In genomic region chr5:139636207-139636792, GRCh38 we compare ENCODE assay signal across 8 cellular contexts. TPM values are rescaled to one million over a fixed set of nuclear protein-coding genes. Genes with fewer than 3 reads are reported as not detected.
DNase-seq lines count a peak whose midpoint lies in the region; ATAC-seq and TF ChIP-seq lines count a peak whose summit lies in the region.

No MANE protein-coding gene starts in this region.

- peak overlapping the region; percentile 85 for H3K27ac Mint-ChIP-seq in activated CD4-positive, alpha-beta memory T cell treated with anti-CD3 and anti-CD28 coated beads, Interleukin-2, amount 10 ng/mL, durations not matched to agents 7 days and 5 days

- peaks cover 45% of the 10 kb centered on the region for H3K4me1 Mint-ChIP-seq in activated CD4-positive, alpha-beta memory T cell treated with anti-CD3 and anti-CD28 coated beads, Interleukin-2, amount 10 ng/mL, durations not matched to agents 7 days and 5 days

- peak overlapping the region; percentile 52 for H3K9ac ChIP-seq in DND-41 (ENCODE audit: low read depth, low read length)
- no peak overlapping the region for H3K9ac ChIP-seq in fibroblast of lung (ENCODE audit: insufficient read depth, low read length)

- DNase-seq in DND-41 (peak; percentile 91), fibroblast of lung (ENCODE audit: low read depth in 2 of 2) (no peak), NCI-H146 treated with DMSO at 0.1 percent for 48 hours (lab: John Stamatoyannopoulos, UW; ENCODE audit: unreplicated experiment) (no peak), OCI-M2 (lab: John Stamatoyannopoulos, UW; ENCODE audit: unreplicated experiment) (no peak)
- peak; percentile 74 for DNase-seq in activated CD4-positive, alpha-beta memory T cell treated with anti-CD3 and anti-CD28 coated beads, Interleukin-2, amount 10 ng/mL, durations not matched to agents 7 days and 5 days
- peak; percentile 52 for DNase-seq in stimulated activated CD4-positive, alpha-beta T cell treated with anti-CD3 and anti-CD28 coated beads, Interleukin-4, amount 100 ng/mL, for 24 hours

- H2AFZ ChIP-seq in DND-41 (ENCODE audit: low read depth, low read length) (peak overlapping the region; percentile 56), fibroblast of lung (ENCODE audit: low read length) (no peak overlapping the region)

- H3K27me3 ChIP-seq in DND-41 (ENCODE audit: insufficient read depth, low read length, poor library complexity) (no peaks in the 10 kb centered on the region), fibroblast of lung (ENCODE audit: control insufficient read depth, insufficient read depth, low read length) (no peaks in the 10 kb centered on the region)

- TF ChIP-seq CTCF in DND-41 (IDR thresholded peaks at IDR 0.05; ENCODE audit: borderline replicate concordance, extremely low read depth, low read length, poor library complexity, severe bottlenecking) = no peak
- no peak for TF ChIP-seq CTCF in fibroblast of lung (conservative IDR thresholded peaks at IDR 0.05 in 1 of 2, IDR thresholded peaks at IDR 0.05 in 1 of 2; ENCODE audit: low read depth in 1 of 2, low read length in 2 of 2)

- H3K27ac ChIP-seq in DND-41 (ENCODE audit: low read length) = peak overlapping the region; percentile 94
- peak overlapping the region; percentile 55 for H3K27ac ChIP-seq in fibroblast of lung (ENCODE audit: insufficient read depth, low read length)

- peaks cover 47% of the 10 kb centered on the region for H3K4me1 ChIP-seq in DND-41 (ENCODE audit: insufficient read depth, low read length)
- peaks cover 22% of the 10 kb centered on the region for H3K4me1 ChIP-seq in fibroblast of lung (ENCODE audit: control insufficient read depth, extremely low read depth, insufficient read depth, low read length)

- ATAC-seq in DND-41 (ENCODE audit: insufficient read depth, low read depth) (peak; percentile 90), GM19463 (IDR thresholded peaks at IDR 0.05; ENCODE audit: unreplicated experiment) (peak; percentile 69), HG03460 (IDR thresholded peaks at IDR 0.05; ENCODE audit: unreplicated experiment) (peak; percentile 66)

- H3K79me2 ChIP-seq in DND-41 (ENCODE audit: insufficient read depth, low read length) = peaks cover 3% of the 10 kb centered on the region
- H3K79me2 ChIP-seq in fibroblast of lung (ENCODE audit: control insufficient read depth, insufficient read depth, low read length) = no peaks in the 10 kb centered on the region

- no peaks in the 10 kb centered on the region for H3K9me3 ChIP-seq in DND-41 (ENCODE audit: insufficient read depth, low read length, severe bottlenecking)
- no peaks in the 10 kb centered on the region for H3K9me3 ChIP-seq in fibroblast of lung (ENCODE audit: control insufficient read depth, insufficient read depth, low read depth, low read length)

- POLR2A ChIA-PET in activated CD4-positive, alpha-beta memory T cell treated with anti-CD3 and anti-CD28 coated beads, Interleukin-2, amount 10 ng/mL, durations not matched to agents 7 days and 5 days (lab: Charles Lee) = interaction anchor here (0.7 to 2.2 kb wide), 13 partner anchors 8 to 221 kb away, joined by 3 to 12 read pairs (median 6); partner anchors contain the start of genes CXXC5 and UBE2D2

- peak overlapping the region; percentile 44 for H3K4me2 ChIP-seq in DND-41 (ENCODE audit: insufficient read depth, low read length)
- H3K4me2 ChIP-seq in fibroblast of lung (ENCODE audit: extremely low read depth, insufficient read depth, low read length) = peak overlapping the region; percentile 26

- H3K4me3 Mint-ChIP-seq in activated CD4-positive, alpha-beta memory T cell treated with anti-CD3 and anti-CD28 coated beads, Interleukin-2, amount 10 ng/mL, durations not matched to agents 7 days and 5 days = peak overlapping the region; percentile 42

- CTCF ChIA-PET in activated CD4-positive, alpha-beta memory T cell treated with anti-CD3 and anti-CD28 coated beads, Interleukin-2, amount 10 ng/mL, durations not matched to agents 7 days and 5 days (lab: Charles Lee) = interaction anchor here (0.8 to 6.3 kb wide), 16 partner anchors 10 to 220 kb away, joined by 3 to 73 read pairs (median 5); partner anchors contain the start of genes CXXC5 and UBE2D2

- H3K4me3 ChIP-seq in DND-41 (ENCODE audit: low read depth in 1 of 2, low read length in 2 of 2) = peak overlapping the region in 1 of 2 experiments; percentile 23; a peak in 1 of 4 replicates
- no peak overlapping the region for H3K4me3 ChIP-seq in fibroblast of lung (replicated peaks in 1 of 4; ENCODE audit: control extremely low read depth in 1 of 4, insufficient read depth in 1 of 4, low read depth in 3 of 4, low read length in 4 of 4)

- H3K36me3 ChIP-seq in DND-41 (ENCODE audit: insufficient read depth, low read length) = peaks cover 5% of the 10 kb centered on the region; the same call in 1 of the 2 replicates
- no peaks in the 10 kb centered on the region for H3K36me3 ChIP-seq in fibroblast of lung (ENCODE audit: control insufficient read depth, insufficient read depth, low read length)

- no peaks in the 10 kb centered on the region for H3K27me3 Mint-ChIP-seq in activated CD4-positive, alpha-beta memory T cell treated with anti-CD3 and anti-CD28 coated beads, Interleukin-2, amount 10 ng/mL, durations not matched to agents 7 days and 5 days

- H3K36me3 Mint-ChIP-seq in activated CD4-positive, alpha-beta memory T cell treated with anti-CD3 and anti-CD28 coated beads, Interleukin-2, amount 10 ng/mL, durations not matched to agents 7 days and 5 days (ENCODE audit: low read depth) = peaks cover 13% of the 10 kb centered on the region

- H3K9me3 Mint-ChIP-seq in activated CD4-positive, alpha-beta memory T cell treated with anti-CD3 and anti-CD28 coated beads, Interleukin-2, amount 10 ng/mL, durations not matched to agents 7 days and 5 days = no peaks in the 10 kb centered on the region

- H4K20me1 ChIP-seq in DND-41 (ENCODE audit: insufficient read depth, low read length) (peaks cover 9% of the 10 kb centered on the region), fibroblast of lung (ENCODE audit: control insufficient read depth, extremely low read depth, insufficient read depth, low read length) (no peaks in the 10 kb centered on the region)

RNA-seq across cellular contexts. Expression of gene CXXC5, which starts 11.8 kb away (rescaled TPM):
- 1 to 10 TPM; 1.4 to 1.7 TPM for total RNA-seq in activated CD4-positive, alpha-beta memory T cell treated with anti-CD3 and anti-CD28 coated beads, Interleukin-2, amount 10 ng/mL, durations not matched to agents 7 days and 5 days
- 29.0 and 43.9 TPM in 2 replicates for total RNA-seq in fibroblast of lung
- 15.8 and 18.6 TPM in 2 replicates for polyA plus RNA-seq in fibroblast of lung
- polyA plus RNA-seq in fibroblast of lung (2012) = 17.6 and 19.7 TPM in 2 replicates
- polyA minus RNA-seq in fibroblast of lung (ENCODE audit: low replicate concordance) = 8.7 and 22.1 TPM in 2 replicates

Comparison
In these comparisons a context has a peak if more than half of its experiments do, and no peak if none do; other contexts are left out.
1. DNase-seq: peak in DND-41 (single experiment), activated CD4-positive, alpha-beta memory T cell treated with anti-CD3 and anti-CD28 coated beads, Interleukin-2, amount 10 ng/mL, durations not matched to agents 7 days and 5 days (single experiment) and stimulated activated CD4-positive, alpha-beta T cell treated with anti-CD3 and anti-CD28 coated beads, Interleukin-4, amount 100 ng/mL, for 24 hours (single experiment); none in fibroblast of lung (0 of 2), NCI-H146 treated with DMSO at 0.1 percent for 48 hours (single experiment) and OCI-M2 (single experiment).
2. RNA of gene CXXC5, which starts 11.8 kb away (total RNA-seq): 29.0 to 43.9 TPM in fibroblast of lung; 1.4 to 1.7 TPM in activated CD4-positive, alpha-beta memory T cell treated with anti-CD3 and anti-CD28 coated beads, Interleukin-2, amount 10 ng/mL, durations not matched to agents 7 days and 5 days; every median in the first group is over 10 times any median in the second.
3. Peak in every context shown above with its lines, with median percentiles within 50 percentile points of each other: ATAC-seq.